9 cellular contexts compared by ENCODE assay signal in the genomic region with DNA sequence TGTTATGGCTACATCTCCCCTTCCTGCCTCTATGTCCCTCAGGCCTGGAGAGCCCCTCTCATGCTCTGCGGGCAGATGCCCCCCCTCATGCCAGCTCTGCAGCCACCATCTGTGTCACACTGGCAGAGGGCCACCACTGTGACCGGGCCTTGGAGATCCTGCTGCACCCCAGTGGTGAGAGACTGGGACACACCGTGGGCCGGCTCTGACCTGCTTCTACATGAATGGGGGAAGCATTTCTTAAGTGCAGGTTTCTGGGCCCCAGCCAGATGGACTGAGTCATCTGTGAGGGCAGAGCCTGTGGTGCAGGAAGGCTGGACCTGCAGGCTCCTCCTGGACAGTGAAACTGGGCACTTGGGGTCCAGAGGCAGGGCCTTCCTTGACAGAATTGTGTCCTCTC. TPM values are rescaled to one million over a fixed set of nuclear protein-coding genes. Genes with fewer than 3 reads are reported as not detected.
DNase-seq lines count a peak whose midpoint lies in the region; ATAC-seq and TF ChIP-seq lines count a peak whose summit lies in the region.
"Had no signal": no experiment of that assay in that cellular context is flagged by ENCODE, and none has a peak within 500 bp of the region (broad histone marks: within the 10 kb centered on the region; RNA-seq: fewer than 3 reads in every experiment).

No MANE protein-coding gene starts in this region.

- no peak overlapping the region for H3K4me2 ChIP-seq in osteoblast (ENCODE audit: insufficient read depth, low read length)

- H4K20me1 ChIP-seq in osteoblast (ENCODE audit: insufficient read depth, low read length), result no peaks in the 10 kb centered on the region

- CTCF ChIA-PET in HEK293T (lab: Yijun Ruan, JAX), result no interaction called here

- POLR2A ChIA-PET in HEK293T (lab: Yijun Ruan, JAX), result no interaction called here

- H3K27me3 ChIP-seq in osteoblast (ENCODE audit: insufficient read depth, low read length), result peaks cover 41% of the 10 kb centered on the region

- DNase-seq in DMS79 (lab: John Stamatoyannopoulos, UW) (peak; percentile 13), NCI-H2029 treated with DMSO at 0.1 percent for 48 hours (lab: John Stamatoyannopoulos, UW) (peak; percentile 22), cerebellum (ENCODE audit: low spot score) (peak; percentile 80), osteoblast (ENCODE audit: insufficient read length, low spot score, missing footprints) (peak; percentile 98), HEK293T (ENCODE audit: extremely low spot score) (no peak), NCI-H146 treated with DMSO at 0.1 percent for 48 hours (lab: John Stamatoyannopoulos, UW; ENCODE audit: unreplicated experiment) (no peak)
- DNase-seq in T-helper 2 cell treated with Interferon-gamma antibody and Interleukin-4, amounts not matched to agents 5 μg/mL and 100 μg/mL, for 36 hours (ENCODE audit: low spot score), result no peak
- DNase-seq: NCI-H446 treated with DMSO at 0.1 percent for 48 hours had no signal

- H3K27ac ChIP-seq in osteoblast (ENCODE audit: low read depth, low read length), result no peak overlapping the region

- no peaks in the 10 kb centered on the region for H3K4me1 ChIP-seq in osteoblast (ENCODE audit: insufficient read depth, low read length)

- H3K27ac Mint-ChIP-seq in T-helper 2 cell treated with Interferon-gamma antibody and Interleukin-4, amounts not matched to agents 5 μg/mL and 100 μg/mL, for 36 hours, result no peak overlapping the region

- H3K4me3 ChIP-seq in osteoblast (ENCODE audit: insufficient read depth, low read length), result no peak overlapping the region

- no peaks in the 10 kb centered on the region for H3K9me3 Mint-ChIP-seq in T-helper 2 cell treated with Interferon-gamma antibody and Interleukin-4, amounts not matched to agents 5 μg/mL and 100 μg/mL, for 36 hours

- H3K4me3 Mint-ChIP-seq in T-helper 2 cell treated with Interferon-gamma antibody and Interleukin-4, amounts not matched to agents 5 μg/mL and 100 μg/mL, for 36 hours, result no peak overlapping the region

- no peaks in the 10 kb centered on the region for H3K79me2 ChIP-seq in osteoblast (ENCODE audit: insufficient read depth, low read length)

- peaks cover 23% of the 10 kb centered on the region for H3K27me3 Mint-ChIP-seq in T-helper 2 cell treated with Interferon-gamma antibody and Interleukin-4, amounts not matched to agents 5 μg/mL and 100 μg/mL, for 36 hours (ENCODE audit: low read depth)

- peaks cover 1% of the 10 kb centered on the region for H3K4me1 Mint-ChIP-seq in T-helper 2 cell treated with Interferon-gamma antibody and Interleukin-4, amounts not matched to agents 5 μg/mL and 100 μg/mL, for 36 hours (ENCODE audit: low read depth)

- H3K36me3 ChIP-seq in osteoblast (ENCODE audit: insufficient read depth, low read length), result no peaks in the 10 kb centered on the region

- H3K36me3 Mint-ChIP-seq in T-helper 2 cell treated with Interferon-gamma antibody and Interleukin-4, amounts not matched to agents 5 μg/mL and 100 μg/mL, for 36 hours (ENCODE audit: low read depth), result no peaks in the 10 kb centered on the region

- no peak overlapping the region for H2AFZ ChIP-seq in osteoblast (ENCODE audit: low read length)

- no peak for TF ChIP-seq CTCF in osteoblast (IDR thresholded peaks at IDR 0.05; ENCODE audit: extremely low read depth, low read depth, low read length)

- ATAC-seq in HG02970 (IDR thresholded peaks at IDR 0.05; ENCODE audit: low FRiP score, unreplicated experiment), result no peak

- no peaks in the 10 kb centered on the region for H3K9me3 ChIP-seq in osteoblast (ENCODE audit: low read depth, low read length)

TF ChIP-seq in HEK293T, 16 proteins besides CTCF, POLR2A, EP300 and RAD21:
- no peak for TF ChIP-seq L3MBTL2 (conservative IDR thresholded peaks at IDR 0.05)
- TF ChIP-seq TARDBP (IDR thresholded peaks at IDR 0.05), result no peak
- TF ChIP-seq ARNT (IDR thresholded peaks at IDR 0.05), result no peak
- TF ChIP-seq ELF4 (IDR thresholded peaks at IDR 0.05), result no peak
- no peak for TF ChIP-seq CTBP1 (IDR thresholded peaks at IDR 0.05; ENCODE audit: borderline replicate concordance)
- no peak for TF ChIP-seq FOXK2 (IDR thresholded peaks at IDR 0.05)
- no peak for TF ChIP-seq HDGF (IDR thresholded peaks at IDR 0.05; ENCODE audit: borderline replicate concordance)
- TF ChIP-seq NFRKB (IDR thresholded peaks at IDR 0.05), result no peak
- no peak for TF ChIP-seq LEF1 (IDR thresholded peaks at IDR 0.05; ENCODE audit: borderline replicate concordance)

RNA-seq across cellular contexts. Expression of gene VWA5B2, which starts 4.8 kb away (rescaled TPM):
- total RNA-seq in cerebellum (6.6 TPM), osteoblast (not detected in 2 replicates)

RNA-seq across cellular contexts. Expression of gene ALG3, which starts 14.5 kb away (rescaled TPM):
- total RNA-seq in cerebellum, result 13.7 TPM
- 26.8 and 28.9 TPM in 2 replicates for total RNA-seq in osteoblast

RNA-seq across cellular contexts. Expression of gene EEF1AKMT4, which starts 15.2 kb away (rescaled TPM):
- total RNA-seq in cerebellum, result 0.91 TPM
- total RNA-seq in osteoblast, result 2.7 and 3.3 TPM in 2 replicates

RNA-seq across cellular contexts. Expression of gene CAMK2N2, which starts 27.1 kb away (rescaled TPM):
- total RNA-seq in cerebellum (5.8 TPM), osteoblast (not detected in 2 replicates)

RNA-seq across cellular contexts. Expression of gene ECE2, which starts 41.6 kb away (rescaled TPM):
- total RNA-seq in cerebellum, result 10.1 TPM
- total RNA-seq in osteoblast, result not detected in 2 replicates

Comparison
In these comparisons a context has a peak if more than half of its experiments do, and no peak if none do; other contexts are left out.
1. DNase-seq: peak in DMS79 (single experiment), NCI-H2029 treated with DMSO at 0.1 percent for 48 hours (single experiment), cerebellum (single experiment) and osteoblast (single experiment); none in HEK293T (single experiment), NCI-H146 treated with DMSO at 0.1 percent for 48 hours (single experiment) and T-helper 2 cell treated with Interferon-gamma antibody and Interleukin-4, amounts not matched to agents 5 μg/mL and 100 μg/mL, for 36 hours (single experiment).